Comparison of ENCODE assay signal across 1 cellular context in the genomic region with DNA sequence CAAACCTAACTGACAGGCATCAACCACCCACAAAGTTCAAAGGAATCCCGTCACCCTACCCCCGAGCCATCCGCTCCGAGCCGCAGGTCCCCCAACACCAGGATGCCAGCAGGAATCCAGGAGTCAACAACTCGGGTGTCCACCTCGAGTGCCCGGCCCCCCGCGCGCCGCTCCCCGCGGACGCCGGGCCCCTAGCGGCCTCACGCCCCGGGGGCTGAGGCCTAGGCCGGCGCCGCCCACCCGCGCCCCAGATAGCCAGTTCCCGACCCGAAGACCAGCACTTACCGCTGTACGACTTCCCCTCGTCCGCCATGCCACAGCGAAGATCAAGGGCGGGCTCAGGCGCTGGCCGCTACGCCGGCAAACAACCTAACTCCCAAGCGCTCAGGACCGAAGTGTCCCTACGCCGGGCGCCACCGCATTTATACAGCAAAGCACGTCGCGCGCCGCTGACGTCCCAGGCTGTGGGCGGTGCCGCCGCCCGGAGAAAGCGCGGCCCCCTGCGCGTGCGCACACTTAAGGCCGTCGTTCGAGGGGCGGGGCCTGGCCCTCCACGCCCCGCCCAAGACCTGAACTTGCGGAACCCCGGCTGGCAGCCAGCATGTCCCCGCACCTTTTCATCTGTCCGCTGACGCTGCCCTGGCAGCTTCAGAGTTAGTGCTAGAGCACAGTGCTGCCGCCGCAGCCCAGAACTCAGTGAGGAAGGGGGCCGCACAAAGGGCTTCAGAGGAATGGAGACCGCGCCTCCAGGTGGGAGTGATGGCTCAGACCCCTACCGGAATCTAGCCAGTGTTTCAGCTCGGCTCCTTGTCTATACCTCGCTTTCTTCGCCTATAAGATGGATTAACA.
A peak's percentile ranks its signal among the peaks of the same experiment; 100 is the strongest.
TF ChIP-seq lines count a peak whose summit lies in the region.

NXF1 (minus strand) TSS at position 397 of the 849 bp plus-strand sequence; CDS start at position 313, 84 bp downstream.

TF ChIP-seq in HepG2, 621 proteins besides CTCF, POLR2A, EP300 and RAD21 (continued from another document and continues in another):
- TF ChIP-seq, protein P1, sequence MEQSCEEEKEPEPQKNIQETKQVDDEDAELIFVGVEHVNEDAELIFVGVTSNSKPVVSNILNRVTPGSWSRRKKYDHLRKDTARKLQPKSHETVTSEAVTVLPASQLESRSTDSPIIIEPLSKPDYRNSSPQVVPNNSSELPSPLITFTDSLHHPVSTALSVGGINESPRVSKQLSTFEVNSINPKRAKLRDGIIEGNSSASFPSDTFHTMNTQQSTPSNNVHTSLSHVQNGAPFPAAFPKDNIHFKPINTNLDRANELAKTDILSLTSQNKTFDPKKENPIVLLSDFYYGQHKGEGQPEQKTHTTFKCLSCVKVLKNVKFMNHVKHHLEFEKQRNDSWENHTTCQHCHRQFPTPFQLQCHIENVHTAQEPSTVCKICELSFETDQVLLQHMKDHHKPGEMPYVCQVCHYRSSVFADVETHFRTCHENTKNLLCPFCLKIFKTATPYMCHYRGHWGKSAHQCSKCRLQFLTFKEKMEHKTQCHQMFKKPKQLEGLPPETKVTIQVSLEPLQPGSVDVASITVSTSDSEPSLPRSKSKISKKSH (CRISPR knock-in tag; IDR thresholded peaks at IDR 0.05; ENCODE audit: borderline replicate concordance) = peak; percentile 93
- TF ChIP-seq, protein P2, sequence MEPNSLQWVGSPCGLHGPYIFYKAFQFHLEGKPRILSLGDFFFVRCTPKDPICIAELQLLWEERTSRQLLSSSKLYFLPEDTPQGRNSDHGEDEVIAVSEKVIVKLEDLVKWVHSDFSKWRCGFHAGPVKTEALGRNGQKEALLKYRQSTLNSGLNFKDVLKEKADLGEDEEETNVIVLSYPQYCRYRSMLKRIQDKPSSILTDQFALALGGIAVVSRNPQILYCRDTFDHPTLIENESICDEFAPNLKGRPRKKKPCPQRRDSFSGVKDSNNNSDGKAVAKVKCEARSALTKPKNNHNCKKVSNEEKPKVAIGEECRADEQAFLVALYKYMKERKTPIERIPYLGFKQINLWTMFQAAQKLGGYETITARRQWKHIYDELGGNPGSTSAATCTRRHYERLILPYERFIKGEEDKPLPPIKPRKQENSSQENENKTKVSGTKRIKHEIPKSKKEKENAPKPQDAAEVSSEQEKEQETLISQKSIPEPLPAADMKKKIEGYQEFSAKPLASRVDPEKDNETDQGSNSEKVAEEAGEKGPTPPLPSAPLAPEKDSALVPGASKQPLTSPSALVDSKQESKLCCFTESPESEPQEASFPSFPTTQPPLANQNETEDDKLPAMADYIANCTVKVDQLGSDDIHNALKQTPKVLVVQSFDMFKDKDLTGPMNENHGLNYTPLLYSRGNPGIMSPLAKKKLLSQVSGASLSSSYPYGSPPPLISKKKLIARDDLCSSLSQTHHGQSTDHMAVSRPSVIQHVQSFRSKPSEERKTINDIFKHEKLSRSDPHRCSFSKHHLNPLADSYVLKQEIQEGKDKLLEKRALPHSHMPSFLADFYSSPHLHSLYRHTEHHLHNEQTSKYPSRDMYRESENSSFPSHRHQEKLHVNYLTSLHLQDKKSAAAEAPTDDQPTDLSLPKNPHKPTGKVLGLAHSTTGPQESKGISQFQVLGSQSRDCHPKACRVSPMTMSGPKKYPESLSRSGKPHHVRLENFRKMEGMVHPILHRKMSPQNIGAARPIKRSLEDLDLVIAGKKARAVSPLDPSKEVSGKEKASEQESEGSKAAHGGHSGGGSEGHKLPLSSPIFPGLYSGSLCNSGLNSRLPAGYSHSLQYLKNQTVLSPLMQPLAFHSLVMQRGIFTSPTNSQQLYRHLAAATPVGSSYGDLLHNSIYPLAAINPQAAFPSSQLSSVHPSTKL (CRISPR knock-in tag; IDR thresholded peaks at IDR 0.05) = peak; percentile 60
- TF ChIP-seq ZNF589 (CRISPR knock-in tag; conservative IDR thresholded peaks at IDR 0.05) (no peak), GTF3A (CRISPR knock-in tag; conservative IDR thresholded peaks at IDR 0.05) (peak; percentile 63; the same call in 1 of the 2 replicates), TFDP2 (CRISPR knock-in tag; IDR thresholded peaks at IDR 0.05) (peak; percentile 81), ZFYVE20 (CRISPR knock-in tag; IDR thresholded peaks at IDR 0.05; ENCODE audit: borderline replicate concordance, low read depth) (no peak), ZNF34 (CRISPR knock-in tag; IDR thresholded peaks at IDR 0.05; ENCODE audit: borderline replicate concordance) (0 out of 2 replicates have a peak, but pooled peaks have one; percentile 88), ZNF800 (CRISPR knock-in tag; IDR thresholded peaks at IDR 0.05) (peak; percentile 77), TGIF2 (CRISPR knock-in tag; IDR thresholded peaks at IDR 0.05) (peak; percentile 3; the same call in 1 of the 2 replicates), ZMYM3 (CRISPR knock-in tag; IDR thresholded peaks at IDR 0.05) (no peak), ZFP36L1 (CRISPR knock-in tag; IDR thresholded peaks at IDR 0.05) (peak; percentile 82; the same call in 1 of the 2 replicates), ZNF644 (CRISPR knock-in tag; IDR thresholded peaks at IDR 0.05; ENCODE audit: low read depth) (no peak), ZNF660 (CRISPR knock-in tag; IDR thresholded peaks at IDR 0.05; ENCODE audit: borderline replicate concordance, low read depth) (no peak), ZNF333 (CRISPR knock-in tag; IDR thresholded peaks at IDR 0.05; ENCODE audit: borderline replicate concordance) (peak; percentile 61; the same call in 1 of the 2 replicates), ZNF274 (CRISPR knock-in tag; IDR thresholded peaks at IDR 0.05) (peak; percentile 77; the same call in 1 of the 2 replicates), ZNF792 (CRISPR knock-in tag; IDR thresholded peaks at IDR 0.05) (peak; percentile 93), ZSCAN21 (CRISPR knock-in tag; IDR thresholded peaks at IDR 0.05; ENCODE audit: borderline replicate concordance) (peak; percentile 83; the same call in 1 of the 2 replicates), ZFP90 (CRISPR knock-in tag; IDR thresholded peaks at IDR 0.05; ENCODE audit: borderline replicate concordance) (peak; percentile 85; the same call in 1 of the 2 replicates), ZNF619 (CRISPR knock-in tag; IDR thresholded peaks at IDR 0.05) (peak; percentile 92), ZKSCAN5 (CRISPR knock-in tag; IDR thresholded peaks at IDR 0.05) (peak; percentile 61; the same call in 1 of the 2 replicates), CBX2 (IDR thresholded peaks at IDR 0.05; ENCODE audit: low read depth, low read length) (no peak), CBX2 (CRISPR knock-in tag; IDR thresholded peaks at IDR 0.05; ENCODE audit: low read depth) (no peak), ZNF280D (CRISPR knock-in tag; IDR thresholded peaks at IDR 0.05) (0 out of 2 replicates have a peak, but pooled peaks have one; percentile 48), YEATS4 (CRISPR knock-in tag; IDR thresholded peaks at IDR 0.05; ENCODE audit: borderline replicate concordance) (peak; percentile 87), CBX1 (IDR thresholded peaks at IDR 0.05; ENCODE audit: low read depth) (peak; percentile 81), ZNF460 (CRISPR knock-in tag; IDR thresholded peaks at IDR 0.05; ENCODE audit: borderline replicate concordance) (peak; percentile 9; the same call in 1 of the 2 replicates), ZNF724P (CRISPR knock-in tag; IDR thresholded peaks at IDR 0.05; ENCODE audit: borderline replicate concordance) (no peak), AGO2 (optimal IDR thresholded peaks at IDR 0.05; ENCODE audit: low read depth, low read length) (peak; percentile 99), ZNF597 (CRISPR knock-in tag; IDR thresholded peaks at IDR 0.05) (no peak), CCDC6 (CRISPR knock-in tag; IDR thresholded peaks at IDR 0.05) (peak; percentile 51; the same call in 1 of the 2 replicates), HNRNPUL1 (IDR thresholded peaks at IDR 0.05; ENCODE audit: low read depth, low read length) (no peak), NAIF1 (CRISPR knock-in tag; IDR thresholded peaks at IDR 0.05; ENCODE audit: borderline replicate concordance) (no peak), HES4 (CRISPR knock-in tag; IDR thresholded peaks at IDR 0.05; ENCODE audit: borderline replicate concordance) (peak; percentile 95), GATAD1 (CRISPR knock-in tag; IDR thresholded peaks at IDR 0.05) (peak; percentile 90), ZNF775 (CRISPR knock-in tag; IDR thresholded peaks at IDR 0.05; ENCODE audit: borderline replicate concordance) (no peak), JUN (CRISPR knock-in tag; IDR thresholded peaks at IDR 0.05) (peak; percentile 76), YEATS2 (CRISPR knock-in tag; IDR thresholded peaks at IDR 0.05; ENCODE audit: borderline replicate concordance) (peak; percentile 89; the same call in 1 of the 2 replicates)
- TF ChIP-seq, protein P3, sequence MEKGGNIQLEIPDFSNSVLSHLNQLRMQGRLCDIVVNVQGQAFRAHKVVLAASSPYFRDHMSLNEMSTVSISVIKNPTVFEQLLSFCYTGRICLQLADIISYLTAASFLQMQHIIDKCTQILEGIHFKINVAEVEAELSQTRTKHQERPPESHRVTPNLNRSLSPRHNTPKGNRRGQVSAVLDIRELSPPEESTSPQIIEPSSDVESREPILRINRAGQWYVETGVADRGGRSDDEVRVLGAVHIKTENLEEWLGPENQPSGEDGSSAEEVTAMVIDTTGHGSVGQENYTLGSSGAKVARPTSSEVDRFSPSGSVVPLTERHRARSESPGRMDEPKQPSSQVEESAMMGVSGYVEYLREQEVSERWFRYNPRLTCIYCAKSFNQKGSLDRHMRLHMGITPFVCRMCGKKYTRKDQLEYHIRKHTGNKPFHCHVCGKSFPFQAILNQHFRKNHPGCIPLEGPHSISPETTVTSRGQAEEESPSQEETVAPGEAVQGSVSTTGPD (CRISPR knock-in tag; IDR thresholded peaks at IDR 0.05) = no peak
- TF ChIP-seq, protein P4, sequence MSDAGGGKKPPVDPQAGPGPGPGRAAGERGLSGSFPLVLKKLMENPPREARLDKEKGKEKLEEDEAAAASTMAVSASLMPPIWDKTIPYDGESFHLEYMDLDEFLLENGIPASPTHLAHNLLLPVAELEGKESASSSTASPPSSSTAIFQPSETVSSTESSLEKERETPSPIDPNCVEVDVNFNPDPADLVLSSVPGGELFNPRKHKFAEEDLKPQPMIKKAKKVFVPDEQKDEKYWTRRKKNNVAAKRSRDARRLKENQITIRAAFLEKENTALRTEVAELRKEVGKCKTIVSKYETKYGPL (CRISPR knock-in tag; IDR thresholded peaks at IDR 0.05) = peak; percentile 15; the same call in 1 of the 2 replicates
- TF ChIP-seq, protein P5, sequence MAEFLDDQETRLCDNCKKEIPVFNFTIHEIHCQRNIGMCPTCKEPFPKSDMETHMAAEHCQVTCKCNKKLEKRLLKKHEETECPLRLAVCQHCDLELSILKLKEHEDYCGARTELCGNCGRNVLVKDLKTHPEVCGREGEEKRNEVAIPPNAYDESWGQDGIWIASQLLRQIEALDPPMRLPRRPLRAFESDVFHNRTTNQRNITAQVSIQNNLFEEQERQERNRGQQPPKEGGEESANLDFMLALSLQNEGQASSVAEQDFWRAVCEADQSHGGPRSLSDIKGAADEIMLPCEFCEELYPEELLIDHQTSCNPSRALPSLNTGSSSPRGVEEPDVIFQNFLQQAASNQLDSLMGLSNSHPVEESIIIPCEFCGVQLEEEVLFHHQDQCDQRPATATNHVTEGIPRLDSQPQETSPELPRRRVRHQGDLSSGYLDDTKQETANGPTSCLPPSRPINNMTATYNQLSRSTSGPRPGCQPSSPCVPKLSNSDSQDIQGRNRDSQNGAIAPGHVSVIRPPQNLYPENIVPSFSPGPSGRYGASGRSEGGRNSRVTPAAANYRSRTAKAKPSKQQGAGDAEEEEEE (CRISPR knock-in tag; IDR thresholded peaks at IDR 0.05; ENCODE audit: borderline replicate concordance) = no peak
